In the genomic region with DNA sequence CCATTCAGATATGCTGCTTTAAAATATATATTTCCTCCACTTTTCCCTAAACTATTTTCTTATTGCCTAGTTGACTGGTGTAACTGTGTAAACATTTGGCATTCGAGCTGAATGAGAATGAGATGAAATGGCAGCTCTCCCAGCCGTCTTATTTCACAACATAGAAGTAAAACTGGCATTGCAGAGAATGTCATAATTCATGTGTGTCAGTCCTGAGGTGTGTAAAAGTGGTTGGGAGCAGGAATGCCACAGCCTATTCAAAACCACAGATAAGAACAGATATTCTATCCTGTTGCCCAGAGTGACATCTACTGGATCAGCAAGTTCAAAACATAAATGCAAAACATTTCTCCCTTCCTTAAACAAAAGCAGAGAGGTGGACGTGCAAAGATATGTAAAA, we compare ENCODE assay signal across 10 cellular contexts.
DNase-seq lines count a peak whose midpoint lies in the region; ATAC-seq and TF ChIP-seq lines count a peak whose summit lies in the region.
"Had no signal": no experiment of that assay in that cellular context is flagged by ENCODE, and none has a peak within 500 bp of the region (broad histone marks: within the 10 kb centered on the region; RNA-seq: fewer than 3 reads in every experiment).

No MANE protein-coding gene starts in this region.

- H3K4me1 ChIP-seq in upper lobe of left lung = no peaks in the 10 kb centered on the region
- H3K4me1 ChIP-seq: tibial nerve had no signal

- no peaks in the 10 kb centered on the region for H3K36me3 ChIP-seq in upper lobe of left lung
- H3K36me3 ChIP-seq: tibial nerve had no signal

- TF ChIP-seq EP300 in upper lobe of left lung (IDR thresholded peaks at IDR 0.05) = no peak

- no peak overlapping the region for H3K4me3 ChIP-seq in fibroblast of villous mesenchyme (ENCODE audit: low read depth, low read length)
- no peak overlapping the region for H3K4me3 ChIP-seq in upper lobe of left lung
- H3K4me3 ChIP-seq: tibial nerve had no signal

- DNase-seq in NCI-H2029 (lab: John Stamatoyannopoulos, UW) (peak; percentile 43), NCI-H2029 treated with DMSO at 0.1 percent for 48 hours (lab: John Stamatoyannopoulos, UW) (no peak), OCI-M1 (lab: John Stamatoyannopoulos, UW) (peak; percentile 87), fibroblast of villous mesenchyme (ENCODE audit: low read depth) (peak; percentile 73), upper lobe of left lung (peak in 1 of 2 donors; percentile 52), middle frontal gyrus (ENCODE audit: extremely low spot score, low spot score) (no peak), cortex of kidney (lab: John Stamatoyannopoulos, UW) (no peak), epidermal melanocyte (ENCODE audit: insufficient read length, low spot score) (no peak)
- DNase-seq: AML-193 had no signal

- 14 to 15% methylated on average over 3 of the region's 3 CpGs for WGBS in upper lobe of left lung, 2 donors

- TF ChIP-seq CTCF in fibroblast of villous mesenchyme (IDR thresholded peaks at IDR 0.05; ENCODE audit: insufficient read depth, low read depth, low read length) = peak; percentile 35
- peak in 3 of 6 experiments; percentile 28 to 32 (median 29) for TF ChIP-seq CTCF in upper lobe of left lung (IDR thresholded peaks at IDR 0.05)

- no peaks in the 10 kb centered on the region for H3K27me3 ChIP-seq in upper lobe of left lung
- H3K27me3 ChIP-seq: tibial nerve had no signal

- no peaks in the 10 kb centered on the region for H3K9me3 ChIP-seq in upper lobe of left lung
- H3K9me3 ChIP-seq: tibial nerve had no signal

- H3K27ac ChIP-seq in upper lobe of left lung = no peak overlapping the region
- H3K27ac ChIP-seq: tibial nerve had no signal

- peak; percentile 71 to 88 for ATAC-seq in upper lobe of left lung (ENCODE audit: low FRiP score in 2 of 2)

- no peak for TF ChIP-seq POLR2A in upper lobe of left lung (IDR thresholded peaks at IDR 0.05)

Comparison
In these comparisons a context has a peak if more than half of its experiments do, and no peak if none do; other contexts are left out.
1. DNase-seq: peak in NCI-H2029 (single experiment), OCI-M1 (single experiment) and fibroblast of villous mesenchyme (single experiment); none in NCI-H2029 treated with DMSO at 0.1 percent for 48 hours (single experiment), middle frontal gyrus (single experiment), cortex of kidney (single experiment) and epidermal melanocyte (single experiment).